ENCODE assay signal across 1 cellular context in genomic region chr11:61972112-61972795, GRCh38.
TF ChIP-seq lines count a peak whose summit lies in the region.

No MANE protein-coding gene starts in this region.

TF ChIP-seq in HepG2, 621 proteins besides CTCF, POLR2A, EP300 and RAD21 (continued from another document):
- TF ChIP-seq PRDM10 (CRISPR knock-in tag; IDR thresholded peaks at IDR 0.05; ENCODE audit: low read depth) (no peak), ZNF12 (CRISPR knock-in tag; IDR thresholded peaks at IDR 0.05) (no peak), ZNF496 (CRISPR knock-in tag; IDR thresholded peaks at IDR 0.05; ENCODE audit: insufficient replicate concordance) (no peak), MXD3 (CRISPR knock-in tag; IDR thresholded peaks at IDR 0.05) (0 out of 2 replicates have a peak, but pooled peaks have one; percentile 32), U2AF1 (optimal IDR thresholded peaks at IDR 0.05; ENCODE audit: low read depth, low read length) (no peak), RFX5 (IDR thresholded peaks at IDR 0.05; ENCODE audit: low read depth, low read length) (no peak), CEBPB (IDR thresholded peaks at IDR 0.05; ENCODE audit: borderline replicate concordance, low read depth, low read length) (0 out of 2 replicates have a peak, but pooled peaks have one; percentile 32), TBX2 (CRISPR knock-in tag; IDR thresholded peaks at IDR 0.05; ENCODE audit: borderline replicate concordance) (peak; percentile 86), ZFP82 (CRISPR knock-in tag; IDR thresholded peaks at IDR 0.05; ENCODE audit: borderline replicate concordance) (peak; percentile 52; the same call in 1 of the 2 replicates), IRF2 (CRISPR knock-in tag; IDR thresholded peaks at IDR 0.05) (no peak), ZNF337 (CRISPR knock-in tag; IDR thresholded peaks at IDR 0.05; ENCODE audit: borderline replicate concordance, low read depth) (no peak), ELF1 (CRISPR knock-in tag; IDR thresholded peaks at IDR 0.05) (no peak; the same call in 1 of the 2 replicates), ZNF589 (CRISPR knock-in tag; conservative IDR thresholded peaks at IDR 0.05) (no peak), ZNF382 (CRISPR knock-in tag; IDR thresholded peaks at IDR 0.05; ENCODE audit: borderline replicate concordance) (no peak), ZNF704 (CRISPR knock-in tag; IDR thresholded peaks at IDR 0.05; ENCODE audit: borderline replicate concordance) (no peak), PHB2 (IDR thresholded peaks at IDR 0.05; ENCODE audit: partially characterized antibody) (no peak), HNF4A (CRISPR knock-in tag; IDR thresholded peaks at IDR 0.05) (peak; percentile 93; the same call in 1 of the 2 replicates), SIN3A (IDR thresholded peaks at IDR 0.05; ENCODE audit: borderline replicate concordance, low read depth, low read length) (peak; percentile 24), BRF2 (CRISPR knock-in tag; IDR thresholded peaks at IDR 0.05) (no peak), IKZF5 (CRISPR knock-in tag; IDR thresholded peaks at IDR 0.05) (peak; percentile 14; the same call in 1 of the 2 replicates), KDM5A (IDR thresholded peaks at IDR 0.05; ENCODE audit: borderline replicate concordance, low read length) (no peak), KAT7 (CRISPR knock-in tag; IDR thresholded peaks at IDR 0.05; ENCODE audit: borderline replicate concordance) (peak; percentile 18; the same call in 1 of the 2 replicates), NKX3-1 (CRISPR knock-in tag; IDR thresholded peaks at IDR 0.05) (peak; percentile 12; the same call in 1 of the 2 replicates), SP2 (CRISPR knock-in tag; IDR thresholded peaks at IDR 0.05) (0 out of 2 replicates have a peak, but pooled peaks have one; percentile 20), HMGXB4 (CRISPR knock-in tag; IDR thresholded peaks at IDR 0.05; ENCODE audit: borderline replicate concordance in 1 of 2, low read depth in 1 of 2) (no peak), ZMYM4 (CRISPR knock-in tag; IDR thresholded peaks at IDR 0.05) (peak; percentile 29; the same call in 1 of the 2 replicates), MIER3 (CRISPR knock-in tag; IDR thresholded peaks at IDR 0.05; ENCODE audit: borderline replicate concordance) (0 out of 2 replicates have a peak, but pooled peaks have one; percentile 15), KLF6 (CRISPR knock-in tag; IDR thresholded peaks at IDR 0.05) (peak; percentile 41), PHF21A (CRISPR knock-in tag; IDR thresholded peaks at IDR 0.05) (peak; percentile 75), ZNF510 (CRISPR knock-in tag; IDR thresholded peaks at IDR 0.05; ENCODE audit: low read depth) (no peak)
